ENCODE assay signal across 20 cellular contexts in the genomic region with DNA sequence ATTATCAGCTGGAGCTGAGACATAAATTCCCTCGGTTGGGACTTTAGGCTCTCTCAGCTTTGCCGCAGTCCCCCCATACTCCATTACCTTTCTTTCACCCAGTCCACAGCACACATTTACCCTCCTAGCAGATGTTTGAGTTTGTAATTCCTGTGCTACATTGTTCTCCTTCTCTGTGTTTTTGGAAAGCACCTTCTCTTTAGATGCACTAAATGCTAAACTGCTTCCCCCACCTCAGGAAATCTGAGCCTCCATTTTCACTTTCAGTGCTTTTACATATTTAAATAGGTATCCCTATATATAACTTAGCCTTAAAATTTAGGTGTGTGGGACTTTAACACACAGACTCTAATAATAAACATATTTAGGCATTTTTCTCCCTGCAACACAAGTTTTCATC.
DNase-seq lines count a peak whose midpoint lies in the region; ATAC-seq, FAIRE-seq and TF ChIP-seq lines count a peak whose summit lies in the region.
"Had no signal": no experiment of that assay in that cellular context is flagged by ENCODE, and none has a peak within 500 bp of the region (broad histone marks: within the 10 kb centered on the region; RNA-seq: fewer than 3 reads in every experiment).

No MANE protein-coding gene starts in this region.

- H3K4me2 ChIP-seq in H9 (ENCODE audit: insufficient read depth, insufficient read length, low read length) (no peak overlapping the region), GM12878 (ENCODE audit: control insufficient read depth, insufficient read depth) (peak overlapping the region; percentile 18; the same call in 1 of the 2 replicates)
- H3K4me2 ChIP-seq: A549 had no signal

- H3K9me3 ChIP-seq in H9 (ENCODE audit: control insufficient read depth, low read depth, low read length) (no peaks in the 10 kb centered on the region), GM12878 (replicated peaks; ENCODE audit: control insufficient read depth, insufficient read depth, low read length) (no peaks in the 10 kb centered on the region)
- H3K9me3 ChIP-seq: A549, Caco-2, SJCRH30 had no signal

- no TSS peak for BruUV-seq in GM12878 (replicated peaks; lab: Mats Ljungman, UMichigan)

- no peaks in the 10 kb centered on the region for H3K79me1 ChIP-seq in H9 (ENCODE audit: insufficient read depth, low read depth, low read length, poor library complexity, severe bottlenecking)

- no peak for TF ChIP-seq POLR2A in GM12878 (IDR thresholded peaks at IDR 0.05; ENCODE audit: low read depth, low read length)

- FAIRE-seq in GM12878 (lab: Jason Lieb, UNC), result no peak
- FAIRE-seq: A549 had no signal

- no peak overlapping the region for H2AK5ac ChIP-seq in H9 (ENCODE audit: insufficient read length, low read length)

- no peak overlapping the region for H2BK5ac ChIP-seq in H9 (ENCODE audit: insufficient read length, low read length)

- H3K23ac ChIP-seq in H9 (ENCODE audit: insufficient read length, low read depth, low read length), result no peak overlapping the region

- no peaks in the 10 kb centered on the region for H3K36me3 ChIP-seq in GM12878 (ENCODE audit: control insufficient read depth in 2 of 2, insufficient read depth in 2 of 2, low read length in 1 of 2)
- H3K36me3 ChIP-seq: SJCRH30 had no signal

- H2BK15ac ChIP-seq in H9 (ENCODE audit: low read depth, low read length), result no peak overlapping the region

- CTCF ChIA-PET in GM12878 (lab: Yijun Ruan, JAX), result no interaction called here

- no peak overlapping the region for H3T11ph ChIP-seq in H9 (ENCODE audit: low read length)

- H3K56ac ChIP-seq in H9 (ENCODE audit: insufficient read length, low read depth, low read length), result no peak overlapping the region

- H2AFZ ChIP-seq in H9 (ENCODE audit: low read length) (peak overlapping the region; percentile 77), GM12878 (ENCODE audit: control insufficient read depth, low read depth, low read length) (no peak overlapping the region)

- TF ChIP-seq EP300 in GM12878 (IDR thresholded peaks at IDR 0.05; ENCODE audit: borderline replicate concordance in 1 of 2, control insufficient read depth in 1 of 2, low read depth in 2 of 2, low read length in 2 of 2), result no peak

- H2BK12ac ChIP-seq in H9 (ENCODE audit: insufficient read length, low read depth, low read length), result no peak overlapping the region

- H3K4me1 ChIP-seq in H9 (ENCODE audit: insufficient read depth, low read length) (no peaks in the 10 kb centered on the region; the same call in 1 of the 2 replicates), GM12878 (ENCODE audit: control insufficient read depth, insufficient read depth, low read length) (no peaks in the 10 kb centered on the region; the same call in 1 of the 2 replicates), foreskin keratinocyte (no peaks in the 10 kb centered on the region)
- H3K4me1 ChIP-seq: A549, Caco-2 had no signal

- in situ Hi-C loops in GM12878 (cut with MboI), result loop anchor here (10.0 kb wide), 1 partner anchor 58 kb away; no protein-coding TSS in a partner anchor

- intact Hi-C loops in GM12878 (cut with micrococcal nuclease; ENCODE audit: unreplicated experiment), result no loop called here
- intact Hi-C loops in head of caudate nucleus (cut with DNase I), result no loop called here

- no peak for TF ChIP-seq RAD21 in GM12878 (IDR thresholded peaks at IDR 0.05; ENCODE audit: insufficient read depth, low read depth, low read length)

- no peak overlapping the region for H4K91ac ChIP-seq in H9 (ENCODE audit: insufficient read length, low read depth, low read length)

- H3K27ac Mint-ChIP-seq in H9 (no peak overlapping the region; a peak in 3 of 7 replicates), nephron progenitor cell (no peak overlapping the region)
- H3K27ac Mint-ChIP-seq: CD14-positive monocyte; T-helper 2 cell treated with Interferon-gamma antibody and Interleukin-4, amounts not matched to agents 5 μg/mL and 100 μg/mL, for 36 hours had no signal

- no peak overlapping the region for H4K8ac ChIP-seq in H9 (replicated peaks; ENCODE audit: insufficient read length, low read depth, low read length)

- SMC1A ChIA-PET in GM12878 (lab: Charles Lee; ENCODE audit: uncharacterized antibody, unreplicated experiment), result interaction anchor here (1.1 kb wide), 1 partner anchor 10 kb away, joined by 3 read pairs; no protein-coding TSS in a partner anchor

- H3K27ac ChIP-seq in H9 (ENCODE audit: insufficient read length, low read depth, low read length) (no peak overlapping the region), GM12878 (ENCODE audit: control insufficient read depth, insufficient read depth) (no peak overlapping the region), foreskin keratinocyte (no peak overlapping the region)
- H3K27ac ChIP-seq: A549, SJCRH30 had no signal

- no peak overlapping the region for H2BK20ac ChIP-seq in H9 (ENCODE audit: low read depth, low read length, poor library complexity, severe bottlenecking)

- H2BK120ac ChIP-seq in H9 (ENCODE audit: low read depth, low read length, poor library complexity, severe bottlenecking), result no peak overlapping the region

- DNase-seq in H9 (no peak), GM12878 (ENCODE audit: low read depth, low spot score) (no peak), head of caudate nucleus (no peak), foreskin keratinocyte (no peak), NCI-H187 (lab: John Stamatoyannopoulos, UW) (no peak), nephron progenitor cell (no peak)
- DNase-seq: Caco-2, KBM-7, NCI-H1105, NCI-H1930, NCI-H2171, NCI-H510A, OCI-M1, RPMI8226, SJCRH30 had no signal

- no peak overlapping the region for H3K4ac ChIP-seq in H9 (ENCODE audit: low read depth, low read length)

- RAD21 ChIA-PET in GM12878 (lab: Charles Lee; ENCODE audit: unreplicated experiment), result no interaction called here

- no peak overlapping the region for H3K4me3 ChIP-seq in GM12878
- H3K4me3 ChIP-seq: A549, SJCRH30 had no signal

- H3K4me3 Mint-ChIP-seq in H9, result no peak overlapping the region
- no peak overlapping the region for H3K4me3 Mint-ChIP-seq in nephron progenitor cell
- H3K4me3 Mint-ChIP-seq: CD14-positive monocyte; T-helper 2 cell treated with Interferon-gamma antibody and Interleukin-4, amounts not matched to agents 5 μg/mL and 100 μg/mL, for 36 hours had no signal

- H3K79me2 ChIP-seq in H9 (ENCODE audit: insufficient read depth, low read length), result no peaks in the 10 kb centered on the region
- no peaks in the 10 kb centered on the region for H3K79me2 ChIP-seq in GM12878 (ENCODE audit: control insufficient read depth, insufficient read depth, low read length)

- no CpG with 5 or more reads among the region's 2 CpGs for WGBS in H9 (ENCODE audit: extremely low coverage, insufficient read length, low lambda C conversion rate)
- WGBS in GM12878 (ENCODE audit: insufficient coverage, insufficient replicate concordance, low lambda C conversion rate, missing lambda C conversion rate), result 96% methylated on average over 2 of the region's 2 CpGs

- no peaks in the 10 kb centered on the region for H3K27me3 ChIP-seq in H9 (ENCODE audit: insufficient read depth, low read length)
- no peaks in the 10 kb centered on the region for H3K27me3 ChIP-seq in GM12878 (replicated peaks in 1 of 2; ENCODE audit: control insufficient read depth in 2 of 2, insufficient read depth in 2 of 2, low read length in 1 of 2)
- H3K27me3 ChIP-seq in foreskin keratinocyte, result no peaks in the 10 kb centered on the region
- H3K27me3 ChIP-seq: SJCRH30 had no signal

- no peak overlapping the region for H4K5ac ChIP-seq in H9 (ENCODE audit: insufficient read length, low read depth, low read length)

- no peaks in the 10 kb centered on the region for H3K23me2 ChIP-seq in H9 (ENCODE audit: insufficient read length, low read depth, low read length, poor library complexity, severe bottlenecking)

- no peak overlapping the region for H3K9ac ChIP-seq in H9 (ENCODE audit: extremely low read depth, insufficient read length, low read length)
- H3K9ac ChIP-seq in GM12878 (ENCODE audit: control insufficient read depth, insufficient read depth, low read length), result no peak overlapping the region

- peaks cover 23 to 29% of the 10 kb centered on the region in 2 experiments for H3K4me1 Mint-ChIP-seq in H9
- H3K4me1 Mint-ChIP-seq in nephron progenitor cell, result peaks cover 40% of the 10 kb centered on the region
- H3K4me1 Mint-ChIP-seq: CD14-positive monocyte had no signal

- TF ChIP-seq CTCF in H9 (conservative IDR thresholded peaks at IDR 0.05) (no peak), GM12878 (IDR thresholded peaks at IDR 0.05 in 2 of 3, conservative IDR thresholded peaks at IDR 0.05 in 1 of 3; ENCODE audit: control insufficient read depth in 2 of 3, extremely low read depth in 1 of 3, insufficient read depth in 1 of 3, low read depth in 3 of 3, low read length in 3 of 3) (no peak), foreskin keratinocyte (conservative IDR thresholded peaks at IDR 0.05) (no peak), nephron progenitor cell (IDR thresholded peaks at IDR 0.05) (no peak)

- no peak overlapping the region for H3K14ac ChIP-seq in H9 (ENCODE audit: insufficient read depth, low read length)

- no peak overlapping the region for H3K18ac ChIP-seq in H9 (ENCODE audit: insufficient read length, low read depth, low read length)

- no peaks in the 10 kb centered on the region for H3K27me3 Mint-ChIP-seq in H9 (ENCODE audit: low read depth)
- H3K27me3 Mint-ChIP-seq in nephron progenitor cell (ENCODE audit: low read depth, poor library complexity), result peaks cover 7% of the 10 kb centered on the region

- H3K36me3 Mint-ChIP-seq in H9 (ENCODE audit: insufficient read depth in 1 of 3, low read depth in 3 of 3) (no peaks in the 10 kb centered on the region), nephron progenitor cell (ENCODE audit: low read depth) (no peaks in the 10 kb centered on the region)
- H3K36me3 Mint-ChIP-seq: CD14-positive monocyte had no signal

- H4K20me1 ChIP-seq in H9 (ENCODE audit: control insufficient read depth, insufficient read depth, insufficient read length), result no peaks in the 10 kb centered on the region
- H4K20me1 ChIP-seq in GM12878 (ENCODE audit: control insufficient read depth, insufficient read depth), result no peaks in the 10 kb centered on the region

- H3K9me3 Mint-ChIP-seq in H9, result no peaks in the 10 kb centered on the region
- H3K9me3 Mint-ChIP-seq in nephron progenitor cell, result no peaks in the 10 kb centered on the region

- POLR2A ChIA-PET in GM12878 (lab: Charles Lee), result no interaction called here

- peak; percentile 75 for ATAC-seq in GM18519 (IDR thresholded peaks at IDR 0.05; ENCODE audit: low FRiP score, unreplicated experiment)
- peak; percentile 44 for ATAC-seq in HG03378 (IDR thresholded peaks at IDR 0.05; ENCODE audit: unreplicated experiment)
- peak; percentile 61 for ATAC-seq in GM12878
- no peak for ATAC-seq in foreskin keratinocyte
- ATAC-seq: A549 had no signal

TF ChIP-seq in GM12878, 131 proteins besides CTCF, POLR2A, EP300 and RAD21 (continues in another document):
- TF ChIP-seq, protein P1, sequence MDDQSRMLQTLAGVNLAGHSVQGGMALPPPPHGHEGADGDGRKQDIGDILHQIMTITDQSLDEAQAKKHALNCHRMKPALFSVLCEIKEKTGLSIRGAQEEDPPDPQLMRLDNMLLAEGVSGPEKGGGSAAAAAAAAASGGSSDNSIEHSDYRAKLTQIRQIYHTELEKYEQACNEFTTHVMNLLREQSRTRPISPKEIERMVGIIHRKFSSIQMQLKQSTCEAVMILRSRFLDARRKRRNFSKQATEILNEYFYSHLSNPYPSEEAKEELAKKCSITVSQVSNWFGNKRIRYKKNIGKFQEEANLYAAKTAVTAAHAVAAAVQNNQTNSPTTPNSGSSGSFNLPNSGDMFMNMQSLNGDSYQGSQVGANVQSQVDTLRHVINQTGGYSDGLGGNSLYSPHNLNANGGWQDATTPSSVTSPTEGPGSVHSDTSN (IDR thresholded peaks at IDR 0.05; ENCODE audit: insufficient replicate concordance, low read depth, low read length), result no peak
